In the genomic region with DNA sequence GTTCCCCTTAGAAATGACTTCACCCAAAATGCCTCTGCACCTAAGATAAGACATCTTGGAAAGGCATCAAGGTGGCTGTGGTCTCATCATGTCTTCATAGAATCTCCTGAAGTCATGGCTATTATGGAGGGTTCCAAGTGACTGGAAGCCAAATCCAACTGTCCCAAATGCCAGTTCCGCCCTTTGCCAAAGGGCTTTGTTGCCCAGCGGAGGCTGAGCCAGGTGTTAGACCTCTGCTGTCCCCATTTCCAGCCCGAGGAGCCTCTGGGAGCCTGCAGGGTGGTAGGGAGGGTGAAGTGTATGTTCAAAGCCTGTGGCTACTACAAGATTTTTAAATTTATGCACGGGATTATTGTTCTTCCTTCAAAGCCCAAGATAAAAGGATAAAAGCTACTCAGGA, we compare ENCODE assay signal across 16 cellular contexts. TPM values are rescaled to one million over a fixed set of nuclear protein-coding genes. Genes with fewer than 3 reads are reported as not detected.
A peak's percentile ranks its signal among the peaks of the same experiment; 100 is the strongest.
DNase-seq lines count a peak whose midpoint lies in the region; TF ChIP-seq lines count a peak whose summit lies in the region.
"Had no signal": no experiment of that assay in that cellular context is flagged by ENCODE, and none has a peak within 500 bp of the region (broad histone marks: within the 10 kb centered on the region; RNA-seq: fewer than 3 reads in every experiment).

No MANE protein-coding gene starts in this region.

- H2BK15ac ChIP-seq in neuronal stem cell (ENCODE audit: low read length), result no peak overlapping the region

- no peaks in the 10 kb centered on the region for H3K27me3 ChIP-seq in BLaER1 treated with 17β-estradiol and CSF1 and Interleukin-3, amounts not matched to agents 10 nM and 100 nM
- H3K27me3 ChIP-seq in neuronal stem cell (ENCODE audit: control insufficient read depth in 3 of 3, insufficient read depth in 3 of 3, low read depth in 1 of 3, low read length in 3 of 3) (no peaks in the 10 kb centered on the region), tibial artery (no peaks in the 10 kb centered on the region)

- H3K9ac ChIP-seq in BLaER1 treated with 17β-estradiol and CSF1 and Interleukin-3, amounts not matched to agents 10 nM and 100 nM, result no peak overlapping the region
- no peak overlapping the region for H3K9ac ChIP-seq in neuronal stem cell (ENCODE audit: low read depth, low read length, poor library complexity)
- H3K9ac ChIP-seq: GM23248 had no signal

- H3K14ac ChIP-seq in neuronal stem cell (ENCODE audit: low read length), result no peak overlapping the region

- TF ChIP-seq CTCF in VCaP (conservative IDR thresholded peaks at IDR 0.05), result no peak
- TF ChIP-seq CTCF in tibial artery (IDR thresholded peaks at IDR 0.05), result no peak

- no peak overlapping the region for H4K91ac ChIP-seq in neuronal stem cell (ENCODE audit: low read depth, low read length, poor library complexity)

- H3K36me3 ChIP-seq in BLaER1 treated with 17β-estradiol and CSF1 and Interleukin-3, amounts not matched to agents 10 nM and 100 nM, result no peaks in the 10 kb centered on the region
- H3K36me3 ChIP-seq in neuronal stem cell (replicated peaks in 1 of 2; ENCODE audit: control insufficient read depth in 2 of 2, insufficient read depth in 2 of 2, low read length in 2 of 2) (no peaks in the 10 kb centered on the region), tibial artery (no peaks in the 10 kb centered on the region)
- H3K36me3 ChIP-seq: HAP-1 had no signal

- no peaks in the 10 kb centered on the region for H4K20me1 ChIP-seq in BLaER1 treated with 17β-estradiol and CSF1 and Interleukin-3, amounts not matched to agents 10 nM and 100 nM

- no peak overlapping the region for H3K4me3 ChIP-seq in BLaER1 treated with 17β-estradiol and CSF1 and Interleukin-3, amounts not matched to agents 10 nM and 100 nM
- H3K4me3 ChIP-seq in neuronal stem cell (ENCODE audit: low read length in 2 of 2) (no peak overlapping the region), tibial artery (no peak overlapping the region)
- H3K4me3 ChIP-seq: GM23248, HAP-1 had no signal

- no peak overlapping the region for H2AFZ ChIP-seq in neuronal stem cell (ENCODE audit: low read length)
- H2AFZ ChIP-seq: GM23248 had no signal

- H3K23ac ChIP-seq in neuronal stem cell (ENCODE audit: low read depth, low read length, poor library complexity), result no peak overlapping the region

- no CpG with 5 or more reads among the region's 4 CpGs for WGBS in neuronal stem cell (ENCODE audit: extremely low coverage in 2 of 2, insufficient read length in 2 of 2, insufficient replicate concordance in 1 of 2), 2 donors

- peaks cover 0 to 19% (median 11%) of the 10 kb centered on the region in 11 experiments; a peak in 17 of 22 replicates for H3K9me3 ChIP-seq in BLaER1 treated with 17β-estradiol and CSF1 and Interleukin-3, amounts not matched to agents 10 nM and 100 nM (replicated peaks in 1 of 11)
- peaks cover 0 to 5% of the 10 kb centered on the region in 2 donors for H3K9me3 ChIP-seq in neuronal stem cell (replicated peaks in 1 of 2; ENCODE audit: control insufficient read depth in 2 of 2, insufficient read depth in 1 of 2, low read depth in 1 of 2, low read length in 2 of 2)
- H3K9me3 ChIP-seq in tibial artery, result no peaks in the 10 kb centered on the region
- H3K9me3 ChIP-seq: Caco-2, HAP-1 had no signal

- no peak overlapping the region for H2BK120ac ChIP-seq in neuronal stem cell (ENCODE audit: low read depth, low read length)

- peak overlapping the region in 8 of 11 experiments; percentile 18 to 83 (median 56); a peak in 14 of 22 replicates for H3K4me2 ChIP-seq in BLaER1 treated with 17β-estradiol and CSF1 and Interleukin-3, amounts not matched to agents 10 nM and 100 nM
- no peak overlapping the region for H3K4me2 ChIP-seq in neuronal stem cell (ENCODE audit: insufficient read depth, low read length, poor library complexity, severe bottlenecking)

- intact Hi-C loops in tibial artery (cut with DNase I; ENCODE audit: low total_unique reads) (no loop called here), posterior cingulate gyrus (cut with DNase I) (no loop called here)

- no peaks in the 10 kb centered on the region for H3K79me1 ChIP-seq in neuronal stem cell (ENCODE audit: low read depth, low read length)

- H3K4ac ChIP-seq in neuronal stem cell (ENCODE audit: low read length), result no peak overlapping the region

- no peak overlapping the region for H4K8ac ChIP-seq in neuronal stem cell (ENCODE audit: low read depth, low read length)

- no peak for DNase-seq in neuronal stem cell (ENCODE audit: low spot score)
- peak; percentile 3 to 10 for DNase-seq in tibial artery
- DNase-seq in posterior cingulate gyrus, result no peak
- DNase-seq in Kasumi-1 (lab: John Stamatoyannopoulos, UW), result no peak
- DNase-seq in activated CD4-positive, alpha-beta T cell treated with anti-CD3 and anti-CD28 coated beads for 1 hour, result no peak
- DNase-seq: AML-193, Caco-2, DMS153, GDM1, NCI-H1105, NCI-H1694, NCI-H2081 treated with DMSO at 0.1 percent for 48 hours had no signal

- H3K18ac ChIP-seq in neuronal stem cell (ENCODE audit: low read length), result no peak overlapping the region

- H3K4me1 ChIP-seq in BLaER1 treated with 17β-estradiol and CSF1 and Interleukin-3, amounts not matched to agents 10 nM and 100 nM, result peaks cover 15 to 40% (median 30%) of the 10 kb centered on the region in 10 experiments
- peaks cover 20 to 22% of the 10 kb centered on the region in 2 donors for H3K4me1 ChIP-seq in neuronal stem cell (ENCODE audit: control insufficient read depth in 2 of 2, insufficient read depth in 1 of 2, low read depth in 1 of 2, low read length in 2 of 2)
- H3K4me1 ChIP-seq in tibial artery, result peaks cover 0 to 16% (median 0%) of the 10 kb centered on the region in 4 donors

- peak overlapping the region; percentile 80 for H2BK5ac ChIP-seq in neuronal stem cell (ENCODE audit: low read length)

- H3K27ac ChIP-seq in BLaER1 treated with 17β-estradiol and CSF1 and Interleukin-3, amounts not matched to agents 10 nM and 100 nM, result no peak overlapping the region
- H3K27ac ChIP-seq in VCaP (peak overlapping the region; percentile 99), neuronal stem cell (replicated peaks; ENCODE audit: low read length) (no peak overlapping the region), tibial artery (no peak overlapping the region)
- H3K27ac ChIP-seq: GM23248 had no signal

- no peak overlapping the region for H2BK12ac ChIP-seq in neuronal stem cell (ENCODE audit: low read length)

- no peak overlapping the region for H2AK5ac ChIP-seq in neuronal stem cell (ENCODE audit: low read depth, low read length)

RNA-seq across cellular contexts. Expression of a gene that starts 25.7 kb away (rescaled TPM):
- 20.4 TPM for polyA plus RNA-seq in neuronal stem cell (2013, experiment 1 of 2)
- 19.9 TPM for polyA plus RNA-seq in neuronal stem cell (2013, experiment 2 of 2)

Comparison
In these comparisons a context has a peak if more than half of its experiments do, and no peak if none do; other contexts are left out.
1. DNase-seq: peak in tibial artery (2 of 2); none in neuronal stem cell (single experiment), posterior cingulate gyrus (0 of 10), Kasumi-1 (0 of 2) and activated CD4-positive, alpha-beta T cell treated with anti-CD3 and anti-CD28 coated beads for 1 hour (single experiment).